In the genomic region with DNA sequence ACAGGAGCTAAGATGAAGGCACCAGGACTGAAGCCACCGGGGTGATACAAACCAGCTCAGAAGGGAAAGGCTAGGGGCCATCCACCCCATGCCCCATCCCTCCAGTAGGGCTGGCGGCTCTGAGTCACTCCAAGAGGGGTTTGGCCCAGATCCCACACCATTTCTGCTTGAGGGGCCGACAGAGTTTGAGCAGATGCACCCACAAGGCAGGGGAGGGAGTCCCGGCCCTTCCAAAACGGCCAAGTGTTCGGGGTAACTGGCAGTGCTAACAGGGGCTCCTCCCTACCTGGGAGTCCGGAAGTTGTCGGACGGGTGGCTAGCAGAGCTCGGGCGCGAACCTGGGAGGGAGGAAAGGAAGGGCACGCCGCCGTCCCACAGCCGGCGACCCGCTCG, we compare ENCODE assay signal across 8 cellular contexts. TPM values are rescaled to one million over a fixed set of nuclear protein-coding genes. Genes with fewer than 3 reads are reported as not detected.
DNase-seq lines count a peak whose midpoint lies in the region; ATAC-seq, FAIRE-seq and TF ChIP-seq lines count a peak whose summit lies in the region.

No MANE protein-coding gene starts in this region.

- no peaks in the 10 kb centered on the region for H4K20me1 ChIP-seq in endothelial cell of umbilical vein (replicated peaks; ENCODE audit: control insufficient read depth, extremely low read depth, insufficient read depth, low read length)

- H3K9me3 ChIP-seq in T-helper 17 cell (ENCODE audit: control insufficient read depth, low read length, poor library complexity, severe bottlenecking) (no peaks in the 10 kb centered on the region), endothelial cell of umbilical vein (replicated peaks; ENCODE audit: control insufficient read depth, insufficient read depth, low read length) (no peaks in the 10 kb centered on the region)

- H3K4me3 Mint-ChIP-seq in T-helper 17 cell (peak overlapping the region; percentile 92), naive B cell (peak overlapping the region; percentile 83 to 94 (median 90))

- TF ChIP-seq CTCF in endothelial cell of umbilical vein (IDR thresholded peaks at IDR 0.05; ENCODE audit: extremely low read depth in 1 of 2, insufficient read depth in 1 of 2, low read depth in 1 of 2, low read length in 2 of 2) = no peak

- POLR2A ChIA-PET in endothelial cell of umbilical vein (lab: Charles Lee) = interaction anchor here (0.6 to 1.5 kb wide), 4 partner anchors 11 to 82 kb away, joined by 3 to 7 read pairs (median 3); a partner anchor contains a TSS

- H3K36me3 Mint-ChIP-seq in T-helper 17 cell (ENCODE audit: low read depth) = peaks cover 2% of the 10 kb centered on the region
- no peaks in the 10 kb centered on the region for H3K36me3 Mint-ChIP-seq in naive B cell

- DNase-seq in T-helper 17 cell (no peak), endothelial cell of umbilical vein (ENCODE audit: low read depth, low spot score) (peak; percentile 2), naive B cell (no peak), CD1c-positive myeloid dendritic cell (ENCODE audit: extremely low spot score) (no peak), SHP77 treated with DMSO at 0.1 percent for 48 hours (lab: John Stamatoyannopoulos, UW) (no peak)

- intact Hi-C loops in endothelial cell of umbilical vein (cut with micrococcal nuclease) = loop anchor here (1.0 kb wide), 2 partner anchors 26 to 159 kb away; a partner anchor contains a TSS

- no TSS peak for BruUV-seq in endothelial cell of umbilical vein (replicated peaks; lab: Mats Ljungman, UMichigan)

- no peaks in the 10 kb centered on the region; the same call in 1 of the 2 replicates for H3K36me3 ChIP-seq in ACC112 (ENCODE audit: insufficient read depth, low read length)
- H3K36me3 ChIP-seq in endothelial cell of umbilical vein (ENCODE audit: control insufficient read depth in 2 of 2, extremely low read depth in 1 of 2, insufficient read depth in 2 of 2, low read length in 2 of 2) = no peaks in the 10 kb centered on the region

- H3K9ac ChIP-seq in endothelial cell of umbilical vein (replicated peaks; ENCODE audit: extremely low read depth, insufficient read depth, low read length) = peak overlapping the region; percentile 48

- H3K4me2 ChIP-seq in endothelial cell of umbilical vein (ENCODE audit: insufficient read depth, low read length) = peak overlapping the region; percentile 59

- no peak for TF ChIP-seq POLR2A in endothelial cell of umbilical vein (IDR thresholded peaks at IDR 0.05; ENCODE audit: low read depth, low read length)

- CTCF ChIA-PET in endothelial cell of umbilical vein (lab: Charles Lee) = interaction anchor here (1.0 to 2.2 kb wide), 3 partner anchors 9 to 81 kb away, joined by 3 to 11 read pairs (median 3); a partner anchor contains a TSS

- H2AFZ ChIP-seq in ACC112 (ENCODE audit: low read length, unreplicated experiment) (no peak overlapping the region), endothelial cell of umbilical vein (ENCODE audit: low read depth, low read length) (no peak overlapping the region)

- H3K27ac ChIP-seq in ACC112 (ENCODE audit: low read depth, low read length) = peak overlapping the region; percentile 77; the same call in 1 of the 2 replicates
- H3K27ac ChIP-seq in endothelial cell of umbilical vein (ENCODE audit: insufficient read depth, low read depth, low read length) = peak overlapping the region; percentile 30

- peaks cover 15% of the 10 kb centered on the region for H3K4me1 Mint-ChIP-seq in T-helper 17 cell
- peaks cover 18 to 31% (median 21%) of the 10 kb centered on the region in 3 donors for H3K4me1 Mint-ChIP-seq in naive B cell

- H3K27ac Mint-ChIP-seq in T-helper 17 cell (peak overlapping the region; percentile 89), naive B cell (peak overlapping the region in 5 of 6 donors; percentile 63 to 95 (median 84))

- H3K9me3 Mint-ChIP-seq in naive B cell = peaks cover 0 to 3% (median 0%) of the 10 kb centered on the region in 7 donors

- H3K27me3 Mint-ChIP-seq in T-helper 17 cell (no peaks in the 10 kb centered on the region), naive B cell (no peaks in the 10 kb centered on the region)

- no peak for FAIRE-seq in endothelial cell of umbilical vein (lab: Jason Lieb, UNC)

- ATAC-seq in GM18861 (IDR thresholded peaks at IDR 0.05; ENCODE audit: unreplicated experiment) (peak; percentile 5), HG03108 (IDR thresholded peaks at IDR 0.05; ENCODE audit: unreplicated experiment) (peak; percentile 5), T-helper 17 cell (peak; percentile 12), naive B cell (ENCODE audit: low read depth in 2 of 2) (peak in 1 of 2 donors; percentile 4)

- no peaks in the 10 kb centered on the region for H3K9me1 ChIP-seq in endothelial cell of umbilical vein (replicated peaks; ENCODE audit: control insufficient read depth, extremely low read depth, insufficient read depth, low read length)

- H3K4me1 ChIP-seq in ACC112 (ENCODE audit: control insufficient read depth, insufficient read depth, low read length, unreplicated experiment) (no peaks in the 10 kb centered on the region), endothelial cell of umbilical vein (ENCODE audit: control insufficient read depth, extremely low read depth, insufficient read depth, low read length) (peaks cover 1% of the 10 kb centered on the region)

- dilution Hi-C loops in endothelial cell of umbilical vein (cut with MboI; ENCODE audit: extremely low pct_ligation_motif_present, low sequenced_read_pairs) = no loop called here

- peaks cover 22% of the 10 kb centered on the region for H3K79me2 ChIP-seq in ACC112 (ENCODE audit: control insufficient read depth, insufficient read depth, low read length, unreplicated experiment)
- peaks cover 7% of the 10 kb centered on the region for H3K79me2 ChIP-seq in endothelial cell of umbilical vein (ENCODE audit: control insufficient read depth, insufficient read depth, low read length)

- H3K4me3 ChIP-seq in ACC112 (ENCODE audit: low read depth, low read length) (peak overlapping the region; percentile 80), endothelial cell of umbilical vein (replicated peaks in 1 of 3; ENCODE audit: insufficient read depth in 1 of 3, low read depth in 1 of 3, low read length in 3 of 3) (peak overlapping the region; percentile 16 to 52 (median 29))

- H3K27me3 ChIP-seq in ACC112 (ENCODE audit: insufficient read depth, low read length) (no peaks in the 10 kb centered on the region), endothelial cell of umbilical vein (ENCODE audit: control insufficient read depth in 2 of 2, insufficient read depth in 2 of 2, low read length in 2 of 2) (no peaks in the 10 kb centered on the region)

RNA-seq across cellular contexts. Expression of a gene that starts 0.4 kb away (rescaled TPM):
- total RNA-seq in T-helper 17 cell (10 to 100 TPM; 23.9 to 29.5 TPM), endothelial cell of umbilical vein (19.7 and 22.6 TPM in 2 replicates)
- polyA plus RNA-seq in endothelial cell of umbilical vein (21.9 and 30.8 TPM in 2 replicates), naive B cell (ENCODE audit: low read depth in 6 of 6) (10 to 100 TPM; 33.5 to 65.1 (median 38.0) TPM)
- 13.4 and 16.6 TPM in 2 replicates for polyA plus RNA-seq in endothelial cell of umbilical vein (2011; cell fraction: cytosol; rRNA removed)
- 7.2 and 7.6 TPM in 2 replicates for polyA plus RNA-seq in endothelial cell of umbilical vein (2011; cell fraction: nucleus; rRNA removed)
- 22.1 and 28.4 TPM in 2 replicates for polyA plus RNA-seq in endothelial cell of umbilical vein (2012)
- polyA minus RNA-seq in endothelial cell of umbilical vein = 10.7 and 12.7 TPM in 2 replicates
- 27.2 TPM for polyA minus RNA-seq in endothelial cell of umbilical vein (2011; cell fraction: cytosol; rRNA and poly(A)+ RNA removed)
- 3.1 and 3.9 TPM in 2 replicates for polyA minus RNA-seq in endothelial cell of umbilical vein (2011; cell fraction: nucleus; rRNA and poly(A)+ RNA removed)

RNA-seq across cellular contexts. Expression of a gene that starts 3.6 kb away (rescaled TPM):
- total RNA-seq in T-helper 17 cell = 10 to 100 TPM; 15.2 to 30.6 TPM
- total RNA-seq in endothelial cell of umbilical vein = 27.2 and 31.4 TPM in 2 replicates
- 25.3 and 28.3 TPM in 2 replicates for polyA plus RNA-seq in endothelial cell of umbilical vein
- polyA plus RNA-seq in endothelial cell of umbilical vein (2011; cell fraction: cytosol; rRNA removed) = 21.3 and 26.1 TPM in 2 replicates
- polyA plus RNA-seq in endothelial cell of umbilical vein (2011; cell fraction: nucleus; rRNA removed) = 10.5 and 10.9 TPM in 2 replicates
- polyA plus RNA-seq in endothelial cell of umbilical vein (2012) = 18.7 and 25.4 TPM in 2 replicates
- 20.1 and 20.2 TPM in 2 replicates for polyA minus RNA-seq in endothelial cell of umbilical vein
- polyA minus RNA-seq in endothelial cell of umbilical vein (2011; cell fraction: cytosol; rRNA and poly(A)+ RNA removed) = 47.9 TPM
- 4.5 and 4.8 TPM in 2 replicates for polyA minus RNA-seq in endothelial cell of umbilical vein (2011; cell fraction: nucleus; rRNA and poly(A)+ RNA removed)
- 10 to 100 TPM; 18.7 to 39.4 (median 33.0) TPM for polyA plus RNA-seq in naive B cell (ENCODE audit: low read depth in 6 of 6)

RNA-seq across cellular contexts. Expression of a gene that starts 10.9 kb away (rescaled TPM):
- total RNA-seq in T-helper 17 cell = 1 to 10 TPM; 9.1 to 9.5 TPM
- total RNA-seq in endothelial cell of umbilical vein = 14.3 and 17.8 TPM in 2 replicates
- polyA plus RNA-seq in endothelial cell of umbilical vein = 31.9 and 47.8 TPM in 2 replicates
- polyA plus RNA-seq in endothelial cell of umbilical vein (2011; cell fraction: cytosol; rRNA removed) = 22.4 and 25.4 TPM in 2 replicates
- 5.0 and 7.1 TPM in 2 replicates for polyA plus RNA-seq in endothelial cell of umbilical vein (2011; cell fraction: nucleus; rRNA removed)
- polyA plus RNA-seq in endothelial cell of umbilical vein (2012) = 18.7 and 19.4 TPM in 2 replicates
- polyA minus RNA-seq in endothelial cell of umbilical vein = 4.6 and 6.8 TPM in 2 replicates
- polyA minus RNA-seq in endothelial cell of umbilical vein (2011; cell fraction: cytosol; rRNA and poly(A)+ RNA removed) = 18.5 TPM
- 0.48 and 1.4 TPM in 2 replicates for polyA minus RNA-seq in endothelial cell of umbilical vein (2011; cell fraction: nucleus; rRNA and poly(A)+ RNA removed)
- 10 to 100 TPM; 36.4 to 47.6 (median 40.9) TPM for polyA plus RNA-seq in naive B cell (ENCODE audit: low read depth in 6 of 6)

RNA-seq across cellular contexts. Expression of a gene that starts 26.0 kb away (rescaled TPM):
- total RNA-seq in T-helper 17 cell (10 to 100 TPM; 32.5 to 34.0 TPM), endothelial cell of umbilical vein (25.6 and 42.9 TPM in 2 replicates)
- polyA plus RNA-seq in endothelial cell of umbilical vein (32.0 and 37.3 TPM in 2 replicates), naive B cell (ENCODE audit: low read depth in 6 of 6) (10 to 100 TPM; 13.4 to 24.1 (median 16.7) TPM)
- 18.9 and 26.6 TPM in 2 replicates for polyA plus RNA-seq in endothelial cell of umbilical vein (2011; cell fraction: cytosol; rRNA removed)
- 45.1 and 46.1 TPM in 2 replicates for polyA plus RNA-seq in endothelial cell of umbilical vein (2011; cell fraction: nucleus; rRNA removed)
- polyA plus RNA-seq in endothelial cell of umbilical vein (2012) = 18.3 and 28.8 TPM in 2 replicates
- polyA minus RNA-seq in endothelial cell of umbilical vein = 12.5 and 16.9 TPM in 2 replicates
- polyA minus RNA-seq in endothelial cell of umbilical vein (2011; cell fraction: cytosol; rRNA and poly(A)+ RNA removed) = 26.1 TPM
- polyA minus RNA-seq in endothelial cell of umbilical vein (2011; cell fraction: nucleus; rRNA and poly(A)+ RNA removed) = 5.6 and 9.8 TPM in 2 replicates

RNA-seq across cellular contexts. Expression of a gene that starts 31.9 kb away (rescaled TPM):
- total RNA-seq in T-helper 17 cell (10 to 100 TPM; 66.3 to 78.6 TPM), endothelial cell of umbilical vein (58.3 and 58.6 TPM in 2 replicates)
- polyA plus RNA-seq in endothelial cell of umbilical vein (56.8 and 63.2 TPM in 2 replicates), naive B cell (ENCODE audit: low read depth in 6 of 6) (1 to 10 TPM in 3 of 6 donors, under 1 TPM in 3; 0.68 to 1.6 (median 0.99) TPM)
- polyA plus RNA-seq in endothelial cell of umbilical vein (2011; cell fraction: cytosol; rRNA removed) = 16.5 and 21.7 TPM in 2 replicates
- 245 and 272 TPM in 2 replicates for polyA plus RNA-seq in endothelial cell of umbilical vein (2011; cell fraction: nucleus; rRNA removed)
- polyA plus RNA-seq in endothelial cell of umbilical vein (2012) = 40.4 and 51.8 TPM in 2 replicates
- polyA minus RNA-seq in endothelial cell of umbilical vein = 79.7 and 86.2 TPM in 2 replicates
- 10.7 TPM for polyA minus RNA-seq in endothelial cell of umbilical vein (2011; cell fraction: cytosol; rRNA and poly(A)+ RNA removed)
- 65.9 and 96.1 TPM in 2 replicates for polyA minus RNA-seq in endothelial cell of umbilical vein (2011; cell fraction: nucleus; rRNA and poly(A)+ RNA removed)
